ENCODE assay signal across 8 cellular contexts in the genomic region with DNA sequence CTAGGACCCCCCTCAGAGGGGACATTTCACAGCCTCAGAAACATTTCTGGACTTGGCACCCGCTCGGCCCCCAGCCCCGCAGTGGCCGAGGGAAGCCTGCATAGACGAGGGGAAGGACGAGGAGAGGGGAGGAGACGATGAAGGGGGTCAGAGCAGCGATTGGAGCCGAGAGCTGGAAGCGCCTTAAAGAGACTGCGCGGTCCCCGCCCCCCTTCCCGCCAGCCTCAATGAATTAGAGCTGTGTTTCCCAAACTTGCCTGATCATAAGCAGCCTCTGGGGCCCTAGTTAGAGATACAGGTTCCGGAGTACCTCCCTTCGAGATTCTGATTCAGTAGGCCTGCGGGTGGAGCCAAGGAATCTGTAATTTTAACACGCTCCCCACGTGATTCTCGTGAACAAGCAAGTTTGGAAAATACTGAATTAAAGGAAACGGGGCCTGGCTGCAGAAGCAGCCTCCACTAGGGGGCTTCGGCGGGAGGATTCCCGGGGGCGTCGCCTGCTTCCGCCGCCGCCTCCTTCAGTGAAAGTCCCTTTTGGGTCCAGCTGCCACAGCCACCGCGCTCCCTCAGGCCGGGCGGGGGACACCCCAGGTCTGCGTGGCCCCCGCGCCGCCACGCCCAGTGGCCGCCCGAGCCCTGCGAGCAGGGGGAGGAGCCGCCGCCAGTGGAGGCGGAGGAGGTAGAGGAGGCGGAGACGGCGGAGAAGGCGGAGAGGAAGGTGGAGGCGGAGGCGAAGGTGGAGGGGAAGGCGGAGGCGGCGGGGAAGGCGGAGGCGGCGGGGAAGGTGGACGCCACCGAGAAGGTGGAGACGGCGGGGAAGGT. TPM values are rescaled to one million over a fixed set of nuclear protein-coding genes. Genes with fewer than 3 reads are reported as not detected.
A peak's percentile ranks its signal among the peaks of the same experiment; 100 is the strongest.
DNase-seq lines count a peak whose midpoint lies in the region; ATAC-seq and TF ChIP-seq lines count a peak whose summit lies in the region.

USP27X (plus strand) TSS at position 651 of the 822 bp plus-strand sequence. CDS start 824 bp downstream, outside the sequence.

- ATAC-seq in GM21723 (IDR thresholded peaks at IDR 0.05; ENCODE audit: unreplicated experiment) (peak; percentile 81), Panc1 (peak; percentile 97), natural killer cell (peak; percentile 94 to 97 (median 94))

- H3K4me3 ChIP-seq in Panc1 (ENCODE audit: low read depth in 2 of 2, low read length in 2 of 2): peak within 1 kb of the TSS; percentile 60 to 65
- peak within 1 kb of the TSS; percentile 48 for H3K4me3 ChIP-seq in fibroblast of mammary gland (ENCODE audit: control insufficient read depth, low read depth, low read length)

- in situ Hi-C loops in KBM-7 (cut with MboI; ENCODE audit: low pct_unique_long_range_greater_than_20kb, low sequenced_read_pairs) (no loop called here), Panc1 (cut with HindIII; ENCODE audit: low pct_unique_long_range_greater_than_20kb, low sequenced_read_pairs) (no loop called here)

- H3K36me3 Mint-ChIP-seq in natural killer cell: no peaks in the 10 kb centered on the region

- peak; percentile 62 for DNase-seq in DMS79 (lab: John Stamatoyannopoulos, UW)
- DNase-seq in KBM-7: peak; percentile 93
- peak; percentile 48 for DNase-seq in Panc1 (ENCODE audit: low read depth, low spot score)
- DNase-seq in activated T-helper 1 cell treated with anti-CD3 and anti-CD28 coated beads, Interleukin-2, amount 50 U/mL, for 16 hours (ENCODE audit: low read depth in 1 of 2, low spot score in 1 of 2): peak; percentile 49 to 68
- peak; percentile 82 for DNase-seq in fibroblast of mammary gland (ENCODE audit: low read depth)
- DNase-seq in natural killer cell: peak; percentile 69
- DNase-seq in stimulated activated naive CD4-positive, alpha-beta T cell (lab: John Stamatoyannopoulos, UW): peak; percentile 68 to 81 (median 74)

- H3K27ac ChIP-seq in Panc1 (ENCODE audit: low read length): peak within 1 kb of the TSS; percentile 82

- no peaks in the 10 kb centered on the region; the same call in 1 of the 2 replicates for H3K27me3 ChIP-seq in Panc1 (ENCODE audit: control insufficient read depth, insufficient read depth, low read length)

- CTCF ChIA-PET in Panc1 (lab: Charles Lee): interaction anchor here (0.5 to 0.9 kb wide), 4 partner anchors 12 to 299 kb away, joined by 3 to 5 read pairs (median 4); no protein-coding TSS in a partner anchor

- BruUV-seq in Panc1 (replicated peaks; lab: Mats Ljungman, UMichigan): no TSS peak

- TF ChIP-seq CTCF in Panc1 (IDR thresholded peaks at IDR 0.05) (peak; percentile 70), fibroblast of mammary gland (conservative IDR thresholded peaks at IDR 0.05; ENCODE audit: control insufficient read depth, insufficient read depth, low read depth, low read length) (peak; percentile 44), natural killer cell (IDR thresholded peaks at IDR 0.05) (peak; percentile 43)

- H3K9me3 Mint-ChIP-seq in natural killer cell: no peaks in the 10 kb centered on the region

- no peaks in the 10 kb centered on the region for H3K27me3 Mint-ChIP-seq in natural killer cell (ENCODE audit: low read depth in 2 of 2)

- H3K9me3 ChIP-seq in Panc1 (ENCODE audit: control insufficient read depth, insufficient read depth, low read depth, low read length): no peaks in the 10 kb centered on the region

- H3K27ac Mint-ChIP-seq in natural killer cell: peak within 1 kb of the TSS; percentile 26 to 74

- H3K4me1 ChIP-seq in Panc1 (ENCODE audit: control insufficient read depth, insufficient read depth, low read length): no peaks in the 10 kb centered on the region; the same call in 1 of the 2 replicates

- peaks cover 0 to 18% of the 10 kb centered on the region in 2 donors for H3K4me1 Mint-ChIP-seq in natural killer cell

- peak within 1 kb of the TSS; percentile 81 for H3K4me3 Mint-ChIP-seq in natural killer cell

- intact Hi-C loops in Panc1 (cut with micrococcal nuclease; ENCODE audit: unreplicated experiment) (no loop called here), natural killer cell (cut with micrococcal nuclease) (loop anchor here (1.0 kb wide), 1 partner anchor 43 kb away; the partner anchor contains the start of gene CLCN5)

- POLR2A ChIA-PET in Panc1 (lab: Charles Lee): no interaction called here

- no peaks in the 10 kb centered on the region for H3K36me3 ChIP-seq in Panc1 (ENCODE audit: control insufficient read depth, insufficient read depth, low read length)

RNA-seq across cellular contexts. Expression of gene USP27X, which starts in this region (rescaled TPM):
- 3.1 TPM for total RNA-seq in Panc1 (2021; ENCODE audit: unreplicated experiment)
- polyA plus RNA-seq in Panc1 (2012; ENCODE audit: insufficient read length): 4.2 TPM
- 1 to 10 TPM; 1.7 to 2.4 (median 2.0) TPM for total RNA-seq in natural killer cell

Comparison
In these comparisons a context has a peak if more than half of its experiments do, and no peak if none do; other contexts are left out.
1. Peak in every context shown above with its lines: DNase-seq, ATAC-seq, H3K4me3 ChIP-seq and H3K27ac ChIP-seq.